Comparison of ENCODE assay signal across 1 cellular context in genomic region chr3:48662753-48663488, GRCh38.
A peak's percentile ranks its signal among the peaks of the same experiment; 100 is the strongest.
TF ChIP-seq lines count a peak whose summit lies in the region.

Gene CELSR3 (minus strand): TSS chr3:48662886. CDS start chr3:48662634, 252 bp downstream.

TF ChIP-seq in SK-N-SH, 30 proteins besides CTCF, POLR2A, EP300 and RAD21 (continued from another document):
- TF ChIP-seq TAF1 (IDR thresholded peaks at IDR 0.05; ENCODE audit: borderline replicate concordance, low read depth, low read length) (peak; percentile 58; the same call in 1 of the 2 replicates), FOXM1 (IDR thresholded peaks at IDR 0.05; ENCODE audit: low read depth) (no peak), MXI1 (IDR thresholded peaks at IDR 0.05; ENCODE audit: low read depth, low read length) (no peak), SIN3A (IDR thresholded peaks at IDR 0.05; ENCODE audit: borderline replicate concordance, low read depth, low read length) (no peak), YY1 (IDR thresholded peaks at IDR 0.05; ENCODE audit: low read depth) (peak; percentile 96), RFX5 (IDR thresholded peaks at IDR 0.05; ENCODE audit: low read length) (no peak), TCF12 (IDR thresholded peaks at IDR 0.05) (no peak), ELF1 (IDR thresholded peaks at IDR 0.05) (no peak), RXRA (IDR thresholded peaks at IDR 0.05; ENCODE audit: borderline replicate concordance, low read depth) (no peak), NRF1 (IDR thresholded peaks at IDR 0.05; ENCODE audit: low read depth, low read length) (peak; percentile 60; the same call in 1 of the 2 replicates), SMC3 (IDR thresholded peaks at IDR 0.05; ENCODE audit: low read depth, low read length) (no peak), REST (IDR thresholded peaks at IDR 0.05; ENCODE audit: low read depth, low read length) (peak; percentile 86), MEF2A (IDR thresholded peaks at IDR 0.05; ENCODE audit: borderline replicate concordance, low read depth) (no peak), TEAD4 (IDR thresholded peaks at IDR 0.05; ENCODE audit: borderline replicate concordance, insufficient read depth) (no peak), IRF3 (IDR thresholded peaks at IDR 0.05; ENCODE audit: low read depth, low read length) (no peak), FOXJ3 (CRISPR knock-in tag; IDR thresholded peaks at IDR 0.05) (no peak)
TF ChIP-seq in SK-N-SH: peak in this region for 7.
